ENCODE assay signal across 1 cellular context in genomic region chr9:33311953-33312352, GRCh38.
TF ChIP-seq lines count a peak whose summit lies in the region.

No MANE protein-coding gene starts in this region.

TF ChIP-seq in endothelial cell of umbilical vein, 7 proteins besides CTCF, POLR2A, EP300 and RAD21:
- TF ChIP-seq POLR2AphosphoS5 (IDR thresholded peaks at IDR 0.05; ENCODE audit: insufficient read depth, low read depth, low read length): no peak
- peak; percentile 10 for TF ChIP-seq FOS (IDR thresholded peaks at IDR 0.05; ENCODE audit: borderline replicate concordance, insufficient read depth, low read length)
TF ChIP-seq in endothelial cell of umbilical vein: peak in this region for 1.
